20 cellular contexts compared by ENCODE assay signal in the genomic region with DNA sequence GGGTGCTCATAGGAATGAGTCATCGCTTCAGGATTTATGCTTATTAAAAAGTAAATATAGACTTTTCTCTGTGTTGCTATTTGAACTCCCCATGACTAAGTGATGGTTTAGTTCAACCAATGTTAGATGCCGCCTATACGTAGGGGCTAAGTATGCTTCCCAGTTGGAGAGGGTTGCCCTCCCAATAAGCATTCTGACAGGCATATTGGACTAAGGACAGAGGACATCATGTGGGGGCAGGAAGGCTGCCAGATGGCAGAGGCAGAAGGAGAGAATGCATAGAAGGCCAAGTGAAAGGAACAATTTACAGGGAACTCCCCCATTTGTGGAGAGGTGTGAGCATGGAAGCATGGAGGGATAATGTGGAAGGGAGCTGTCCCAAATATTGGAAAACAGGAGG.
"Had no signal": no experiment of that assay in that cellular context is flagged by ENCODE, and none has a peak within 500 bp of the region (broad histone marks: within the 10 kb centered on the region; RNA-seq: fewer than 3 reads in every experiment).

No MANE protein-coding gene starts in this region.

- DNase-seq: activated CD4-positive, alpha-beta T cell treated with anti-CD3 and anti-CD28 coated beads, Interleukin-2, amount 50 U/mL, for 4 hours; activated effector memory CD4-positive, alpha-beta T cell treated with anti-CD3 and anti-CD28 coated beads, Interleukin-2, amount 50 U/mL, for 16 hours; activated naive CD4-positive, alpha-beta T cell treated with anti-CD3 and anti-CD28 coated beads, Interleukin-2, amount 10 ng/mL, durations not matched to agents 7 days and 5 days; activated T-cell treated with anti-CD3 and anti-CD28 coated beads for 4 hours; aorta; colonic mucosa; hypothalamus; mesenchymal stem cell; nephron progenitor cell; nucleus accumbens; right cardiac atrium; stimulated activated CD4-positive, alpha-beta T cell treated with anti-CD3 and anti-CD28 coated beads, Interleukin-12 subunit alpha, Interleukin-12 subunit beta, amount 100 ng/mL, for 4 hours; T1000; tibial artery had no signal

- H3K36me3 ChIP-seq: colonic mucosa, esophagus muscularis mucosa, tibial artery had no signal

- H3K9me3 Mint-ChIP-seq: activated naive CD4-positive, alpha-beta T cell treated with anti-CD3 and anti-CD28 coated beads, Interleukin-2, amount 10 ng/mL, durations not matched to agents 7 days and 5 days; brain; nephron progenitor cell; stimulated activated naive CD8-positive, alpha-beta T cell treated with anti-CD3 and anti-CD28 coated beads, Interleukin-15, Interleukin-2, amounts not matched to agents 100 ng/mL and 50 ng/mL, for 24 hours; T-helper 1 cell treated with Interleukin-12 subunit alpha and Interleukin-12 subunit beta and Interleukin-4 antibody, amounts not matched to agents 30 μg/mL and 1 μg/mL, for 36 hours; WTC11 had no signal

- H3K4me1 ChIP-seq: colonic mucosa, esophagus muscularis mucosa, parathyroid adenoma, tibial artery had no signal

- H3K9ac ChIP-seq: parathyroid adenoma had no signal

- H3K9me3 ChIP-seq: colonic mucosa, esophagus muscularis mucosa, tibial artery had no signal

- H3K36me3 Mint-ChIP-seq: activated naive CD4-positive, alpha-beta T cell treated with anti-CD3 and anti-CD28 coated beads, Interleukin-2, amount 10 ng/mL, durations not matched to agents 7 days and 5 days; brain; WTC11 had no signal

- H2AFZ ChIP-seq: parathyroid adenoma had no signal

- H3K4me3 ChIP-seq: colonic mucosa, esophagus muscularis mucosa, tibial artery had no signal

- H3K4me3 Mint-ChIP-seq: activated naive CD4-positive, alpha-beta T cell treated with anti-CD3 and anti-CD28 coated beads, Interleukin-2, amount 10 ng/mL, durations not matched to agents 7 days and 5 days; brain; nephron progenitor cell; stimulated activated naive CD8-positive, alpha-beta T cell treated with anti-CD3 and anti-CD28 coated beads, Interleukin-15, Interleukin-2, amounts not matched to agents 100 ng/mL and 50 ng/mL, for 24 hours; T-helper 1 cell treated with Interleukin-12 subunit alpha and Interleukin-12 subunit beta and Interleukin-4 antibody, amounts not matched to agents 30 μg/mL and 1 μg/mL, for 36 hours; WTC11 had no signal

- H3K79me2 ChIP-seq: parathyroid adenoma had no signal

- H3K27ac ChIP-seq: colonic mucosa, esophagus muscularis mucosa, parathyroid adenoma, tibial artery had no signal

- ATAC-seq: right cardiac atrium, WTC11 had no signal

- H3K27ac Mint-ChIP-seq: activated naive CD4-positive, alpha-beta T cell treated with anti-CD3 and anti-CD28 coated beads, Interleukin-2, amount 10 ng/mL, durations not matched to agents 7 days and 5 days; brain; nephron progenitor cell; stimulated activated naive CD8-positive, alpha-beta T cell treated with anti-CD3 and anti-CD28 coated beads, Interleukin-15, Interleukin-2, amounts not matched to agents 100 ng/mL and 50 ng/mL, for 24 hours; T-helper 1 cell treated with Interleukin-12 subunit alpha and Interleukin-12 subunit beta and Interleukin-4 antibody, amounts not matched to agents 30 μg/mL and 1 μg/mL, for 36 hours; WTC11 had no signal

- H3K27me3 ChIP-seq: colonic mucosa, esophagus muscularis mucosa, tibial artery had no signal

- H3K4me1 Mint-ChIP-seq: activated naive CD4-positive, alpha-beta T cell treated with anti-CD3 and anti-CD28 coated beads, Interleukin-2, amount 10 ng/mL, durations not matched to agents 7 days and 5 days; nephron progenitor cell had no signal
